ENCODE assay signal across 2 cellular contexts in the genomic region with DNA sequence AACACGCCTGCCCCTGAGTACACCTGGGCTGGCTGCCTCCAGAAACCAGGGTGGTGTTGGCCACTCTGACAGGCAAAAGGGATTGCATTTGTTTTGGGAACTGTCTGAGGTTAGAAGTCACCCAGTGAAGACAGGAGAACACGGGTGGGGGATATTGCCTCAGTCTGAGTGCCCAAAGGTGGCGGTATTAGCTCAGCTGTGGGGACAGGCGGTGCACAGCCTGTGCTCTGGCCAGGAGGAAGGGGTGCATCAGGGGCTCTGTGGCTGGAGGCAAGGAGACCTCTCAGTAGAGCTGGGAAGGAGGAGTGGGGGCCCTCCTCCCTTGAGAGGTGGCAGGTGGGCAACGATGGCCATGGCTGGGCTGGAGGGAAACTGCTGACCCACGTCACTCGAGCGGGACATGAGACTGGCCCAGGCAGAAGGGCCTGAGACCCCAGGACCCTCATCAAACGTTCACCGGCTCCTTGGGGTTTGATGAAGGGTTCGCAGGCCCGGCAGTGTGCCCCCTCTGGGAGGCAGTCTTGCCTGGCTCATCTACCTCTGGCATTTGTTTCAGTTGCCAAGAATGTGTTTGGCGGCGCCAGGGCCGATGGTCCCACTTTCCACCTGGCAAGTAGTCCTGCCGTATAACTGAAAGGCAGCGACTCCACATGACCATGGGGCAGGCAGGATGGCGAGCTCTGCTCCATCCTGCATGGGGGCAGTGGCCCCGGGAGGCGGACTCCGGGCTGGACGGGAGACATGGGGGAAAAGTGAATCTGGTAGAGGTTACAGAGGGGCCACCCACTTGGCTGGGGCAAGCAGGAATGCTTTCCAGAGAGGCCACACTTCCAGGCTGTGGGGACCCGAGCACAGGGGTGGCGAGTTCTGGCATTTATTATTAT.
TF ChIP-seq lines count a peak whose summit lies in the region.

No MANE protein-coding gene starts in this region.

TF ChIP-seq in Ishikawa, 13 proteins besides CTCF, POLR2A, EP300 and RAD21:
- TF ChIP-seq CREB1 (IDR thresholded peaks at IDR 0.05; ENCODE audit: low read depth), result no peak
- no peak for TF ChIP-seq MAX (IDR thresholded peaks at IDR 0.05)
- TF ChIP-seq YY1 (IDR thresholded peaks at IDR 0.05; ENCODE audit: low read depth), result no peak
- no peak for TF ChIP-seq NFIC (IDR thresholded peaks at IDR 0.05)
- no peak for TF ChIP-seq USF1 (IDR thresholded peaks at IDR 0.05)
- TF ChIP-seq TCF12 (IDR thresholded peaks at IDR 0.05; ENCODE audit: low read depth), result no peak
- TF ChIP-seq CEBPB (IDR thresholded peaks at IDR 0.05), result no peak
- TF ChIP-seq FOXM1 (IDR thresholded peaks at IDR 0.05; ENCODE audit: borderline replicate concordance, low read depth), result no peak
- no peak for TF ChIP-seq TEAD4 (IDR thresholded peaks at IDR 0.05)
- no peak for TF ChIP-seq ZBTB7A (IDR thresholded peaks at IDR 0.05; ENCODE audit: low read depth)
- TF ChIP-seq, protein P1, sequence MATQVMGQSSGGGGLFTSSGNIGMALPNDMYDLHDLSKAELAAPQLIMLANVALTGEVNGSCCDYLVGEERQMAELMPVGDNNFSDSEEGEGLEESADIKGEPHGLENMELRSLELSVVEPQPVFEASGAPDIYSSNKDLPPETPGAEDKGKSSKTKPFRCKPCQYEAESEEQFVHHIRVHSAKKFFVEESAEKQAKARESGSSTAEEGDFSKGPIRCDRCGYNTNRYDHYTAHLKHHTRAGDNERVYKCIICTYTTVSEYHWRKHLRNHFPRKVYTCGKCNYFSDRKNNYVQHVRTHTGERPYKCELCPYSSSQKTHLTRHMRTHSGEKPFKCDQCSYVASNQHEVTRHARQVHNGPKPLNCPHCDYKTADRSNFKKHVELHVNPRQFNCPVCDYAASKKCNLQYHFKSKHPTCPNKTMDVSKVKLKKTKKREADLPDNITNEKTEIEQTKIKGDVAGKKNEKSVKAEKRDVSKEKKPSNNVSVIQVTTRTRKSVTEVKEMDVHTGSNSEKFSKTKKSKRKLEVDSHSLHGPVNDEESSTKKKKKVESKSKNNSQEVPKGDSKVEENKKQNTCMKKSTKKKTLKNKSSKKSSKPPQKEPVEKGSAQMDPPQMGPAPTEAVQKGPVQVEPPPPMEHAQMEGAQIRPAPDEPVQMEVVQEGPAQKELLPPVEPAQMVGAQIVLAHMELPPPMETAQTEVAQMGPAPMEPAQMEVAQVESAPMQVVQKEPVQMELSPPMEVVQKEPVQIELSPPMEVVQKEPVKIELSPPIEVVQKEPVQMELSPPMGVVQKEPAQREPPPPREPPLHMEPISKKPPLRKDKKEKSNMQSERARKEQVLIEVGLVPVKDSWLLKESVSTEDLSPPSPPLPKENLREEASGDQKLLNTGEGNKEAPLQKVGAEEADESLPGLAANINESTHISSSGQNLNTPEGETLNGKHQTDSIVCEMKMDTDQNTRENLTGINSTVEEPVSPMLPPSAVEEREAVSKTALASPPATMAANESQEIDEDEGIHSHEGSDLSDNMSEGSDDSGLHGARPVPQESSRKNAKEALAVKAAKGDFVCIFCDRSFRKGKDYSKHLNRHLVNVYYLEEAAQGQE (IDR thresholded peaks at IDR 0.05; ENCODE audit: low read depth), result no peak
- TF ChIP-seq TAF1 (IDR thresholded peaks at IDR 0.05; ENCODE audit: low read depth), result no peak

TF ChIP-seq in GM12878, 131 proteins besides CTCF, POLR2A, EP300 and RAD21:
- peak; percentile 26; the same call in 1 of the 2 replicates for TF ChIP-seq SMC3 (IDR thresholded peaks at IDR 0.05; ENCODE audit: borderline replicate concordance, low read length)
- no peak for TF ChIP-seq CHD1 (IDR thresholded peaks at IDR 0.05; ENCODE audit: low read depth, low read length)
